ENCODE assay signal across 23 cellular contexts in genomic region chr11:68367252-68367651, GRCh38. TPM values are rescaled to one million over a fixed set of nuclear protein-coding genes. Genes with fewer than 3 reads are reported as not detected.
DNase-seq lines count a peak whose midpoint lies in the region; FAIRE-seq and TF ChIP-seq lines count a peak whose summit lies in the region.
"Had no signal": no experiment of that assay in that cellular context is flagged by ENCODE, and none has a peak within 500 bp of the region (broad histone marks: within the 10 kb centered on the region; RNA-seq: fewer than 3 reads in every experiment).

No MANE protein-coding gene starts in this region.

- TF ChIP-seq EP300 in H1 (IDR thresholded peaks at IDR 0.05; ENCODE audit: borderline replicate concordance in 1 of 2, low read depth in 2 of 2, low read length in 2 of 2) = no peak

- no peaks in the 10 kb centered on the region for H3K27me3 ChIP-seq in H1 (replicated peaks in 1 of 4; ENCODE audit: control insufficient read depth in 3 of 4, extremely low read depth in 1 of 4, insufficient read depth in 3 of 4, low read length in 3 of 4)
- H3K27me3 ChIP-seq: Peyer's patch had no signal

- H2AFZ ChIP-seq in H1 (ENCODE audit: low read length) = no peak overlapping the region

- H3K36me3 Mint-ChIP-seq in osteocyte (ENCODE audit: unreplicated experiment) = peaks cover 49% of the 10 kb centered on the region
- H3K36me3 Mint-ChIP-seq: CD8-positive, alpha-beta memory T cell had no signal

- H3K23ac ChIP-seq in H1 (ENCODE audit: insufficient read length) = no peak overlapping the region

- no peak overlapping the region for H2BK20ac ChIP-seq in H1 (ENCODE audit: low read length)

- H3K56ac ChIP-seq in H1 (replicated peaks; ENCODE audit: insufficient read length, low read depth, low read length) = no peak overlapping the region

- H3K4me1 ChIP-seq in H1 (replicated peaks in 1 of 4; ENCODE audit: control insufficient read depth in 3 of 4, insufficient read depth in 4 of 4, low read length in 3 of 4) = no peaks in the 10 kb centered on the region

- no peaks in the 10 kb centered on the region for H4K20me1 ChIP-seq in H1 (replicated peaks in 1 of 2; ENCODE audit: control insufficient read depth in 1 of 2, insufficient read depth in 2 of 2, low read length in 2 of 2)

- no peak overlapping the region for H4K5ac ChIP-seq in H1 (ENCODE audit: insufficient read length, low read depth, low read length)

- in situ Hi-C loops in GM13977 (cut with MboI; ENCODE audit: low pct_unique_long_range_greater_than_20kb, low sequenced_read_pairs, unreplicated experiment) = no loop called here

- peak overlapping the region; percentile 50 for H3K27ac Mint-ChIP-seq in osteocyte (ENCODE audit: unreplicated experiment)
- H3K27ac Mint-ChIP-seq: CD8-positive, alpha-beta memory T cell had no signal

- CTCF ChIA-PET in H1 (lab: Charles Lee; ENCODE audit: partially characterized antibody) = interaction anchor here (1.0 kb wide), 1 partner anchor 36 kb away, joined by 3 read pairs; no protein-coding TSS in a partner anchor

- no peak overlapping the region for H3K4me3 Mint-ChIP-seq in osteocyte (ENCODE audit: unreplicated experiment)
- H3K4me3 Mint-ChIP-seq: CD8-positive, alpha-beta memory T cell had no signal

- no peak overlapping the region for H3K18ac ChIP-seq in H1 (ENCODE audit: extremely low read depth, low read length)

- no peak overlapping the region for H3K4me3 ChIP-seq in H1 (ENCODE audit: extremely low read depth in 1 of 4, insufficient read depth in 2 of 4, low read depth in 3 of 4, low read length in 4 of 4)
- H3K4me3 ChIP-seq: K562, Peyer's patch had no signal

- peak; percentile 38 for DNase-seq in NCI-H510A treated with DMSO at 0.1 percent for 48 hours (lab: John Stamatoyannopoulos, UW)
- DNase-seq in NCI-H510A (lab: John Stamatoyannopoulos, UW) = no peak
- DNase-seq in DMS53 (lab: John Stamatoyannopoulos, UW) = peak; percentile 68
- no peak for DNase-seq in H1 (ENCODE audit: low read depth in 1 of 2, low spot score in 2 of 2)
- no peak for DNase-seq in osteocyte (ENCODE audit: extremely low spot score, unreplicated experiment)
- DNase-seq in GM19239 (ENCODE audit: insufficient read length, low spot score) = no peak
- DNase-seq in GM13977 (ENCODE audit: low spot score) = no peak
- DNase-seq in NCI-H2196 treated with DMSO at 0.1 percent for 48 hours (lab: John Stamatoyannopoulos, UW; ENCODE audit: unreplicated experiment) = no peak
- DNase-seq: ACHN; AML-193; CD8-positive, alpha-beta memory T cell; EL; MM.1S; NCI-H1048; NCI-H1417 treated with DMSO at 0.1 percent for 48 hours; NCI-H187; NCI-H2107; NCI-H82; Peyer's patch had no signal

- H3K9me3 Mint-ChIP-seq in osteocyte (ENCODE audit: unreplicated experiment) = no peaks in the 10 kb centered on the region
- H3K9me3 Mint-ChIP-seq: CD8-positive, alpha-beta memory T cell had no signal

- H3K23me2 ChIP-seq in H1 (ENCODE audit: low read depth, low read length) = no peaks in the 10 kb centered on the region

- no peaks in the 10 kb centered on the region for H3K79me2 ChIP-seq in H1 (ENCODE audit: control insufficient read depth in 1 of 2, insufficient read depth in 2 of 2, low read length in 2 of 2)

- H3K4me2 ChIP-seq in H1 (ENCODE audit: insufficient read depth in 1 of 2, low read depth in 2 of 2, low read length in 2 of 2) = no peak overlapping the region

- H3K9me3 ChIP-seq in H1 (ENCODE audit: insufficient read depth in 2 of 2, low read depth in 1 of 2, low read length in 1 of 2) = no peaks in the 10 kb centered on the region; a peak in 1 of 4 replicates
- H3K9me3 ChIP-seq: Peyer's patch had no signal

- no peak overlapping the region for H3K9ac ChIP-seq in H1 (replicated peaks in 1 of 4; ENCODE audit: extremely low read depth in 1 of 4, low read depth in 3 of 4, low read length in 3 of 4)

- no peak overlapping the region for H3K14ac ChIP-seq in H1 (ENCODE audit: insufficient read length)

- no peak for TF ChIP-seq POLR2A in H1 (IDR thresholded peaks at IDR 0.05; ENCODE audit: control extremely low read depth in 1 of 2, low read depth in 2 of 2, low read length in 2 of 2)

- TF ChIP-seq CTCF in H1 (IDR thresholded peaks at IDR 0.05; ENCODE audit: control extremely low read depth in 1 of 3, insufficient read depth in 1 of 3, low read depth in 1 of 3, low read length in 3 of 3) (no peak), osteocyte (IDR thresholded peaks at IDR 0.05) (no peak), GM13977 (IDR thresholded peaks at IDR 0.05; ENCODE audit: extremely low read depth, insufficient read depth, missing control alignments) (no peak)

- no peak overlapping the region for H2BK15ac ChIP-seq in H1 (ENCODE audit: low read length)

- no peak for FAIRE-seq in H1 (lab: Jason Lieb, UNC)
- no peak for FAIRE-seq in GM19239 (lab: Jason Lieb, UNC)
- FAIRE-seq: H54, K562 had no signal

- no peak overlapping the region for H2BK12ac ChIP-seq in H1 (ENCODE audit: low read depth, low read length)

- H3K79me1 ChIP-seq in H1 (ENCODE audit: low read depth, low read length) = no peaks in the 10 kb centered on the region; the same call in none of the 2 replicates

- H4K91ac ChIP-seq in H1 (replicated peaks; ENCODE audit: insufficient read length, low read length) = no peak overlapping the region

- peaks cover 67% of the 10 kb centered on the region for H3K4me1 Mint-ChIP-seq in osteocyte (ENCODE audit: unreplicated experiment)
- H3K4me1 Mint-ChIP-seq: CD8-positive, alpha-beta memory T cell had no signal

- no peak overlapping the region for H2BK5ac ChIP-seq in H1 (ENCODE audit: low read depth, low read length)

- H2BK120ac ChIP-seq in H1 (replicated peaks; ENCODE audit: low read depth, low read length) = no peak overlapping the region

- POLR2A ChIA-PET in H1 (lab: Charles Lee; ENCODE audit: partially characterized antibody) = interaction anchor here (1.2 kb wide), 1 partner anchor 24 kb away, joined by 4 read pairs; no protein-coding TSS in a partner anchor

- WGBS in H1 (ENCODE audit: extremely low coverage in 1 of 2, insufficient coverage in 1 of 2, insufficient read length in 1 of 2, insufficient replicate concordance in 2 of 2, low coverage in 1 of 2, low lambda C conversion rate in 2 of 2, missing lambda C conversion rate in 1 of 2), 2 experiments = 94% methylated on average over 6 of the region's 6 CpGs; no CpG with 5 or more reads in 1 of the 2 experiments

- H3K36me3 ChIP-seq in H1 (ENCODE audit: control insufficient read depth in 2 of 4, insufficient read depth in 4 of 4, low read length in 3 of 4) = 0 out of 8 replicates have a peak, but pooled peaks cover 0 to 4% (median 1%) of the 10 kb centered on the region in 4 experiments

- H2AK5ac ChIP-seq in H1 (ENCODE audit: low read depth, low read length) = no peak overlapping the region

- H3K4ac ChIP-seq in H1 (replicated peaks; ENCODE audit: insufficient read length, low read depth, low read length) = no peak overlapping the region

- H4K8ac ChIP-seq in H1 (ENCODE audit: extremely low read depth, insufficient read depth, low read length) = peak overlapping the region; percentile 51; the same call in 1 of the 2 replicates

- no peaks in the 10 kb centered on the region for H3K27me3 Mint-ChIP-seq in osteocyte (ENCODE audit: unreplicated experiment)

- H3K27ac ChIP-seq in H1 (ENCODE audit: low read depth, low read length) = no peak overlapping the region
- H3K27ac ChIP-seq: 22Rv1, C4-2B, Peyer's patch had no signal

- TF ChIP-seq RAD21 in H1 (IDR thresholded peaks at IDR 0.05 in 1 of 2, conservative IDR thresholded peaks at IDR 0.05 in 1 of 2; ENCODE audit: low read depth in 2 of 2, low read length in 2 of 2) = no peak

TF ChIP-seq in H1, 55 proteins besides CTCF, POLR2A, EP300 and RAD21:
- TF ChIP-seq E2F6 (IDR thresholded peaks at IDR 0.05) = no peak

RNA-seq across cellular contexts. Expression of gene LRP5, which starts 54.9 kb away (rescaled TPM):
- total RNA-seq in H1 (2021; fragmentation: NEBNext Ultra II Directional; extraction: Animal tissue kit (Norgen Biotek cat#: 25700)) = 35.4 and 38.9 TPM in 2 replicates
- polyA plus RNA-seq in H1 (2011; rRNA removed) = 19.0 and 31.5 TPM in 2 replicates
- polyA plus RNA-seq in H1 (2011; cell fraction: cytosol; rRNA removed) = 13.8 TPM
- 38.9 TPM for polyA plus RNA-seq in H1 (2011; cell fraction: nucleus; rRNA removed)
- polyA plus RNA-seq in H1 (2012, experiment 1 of 2) = 17.8 to 35.8 TPM (median 32.9 TPM) in 4 replicates
- polyA plus RNA-seq in H1 (2012, experiment 2 of 2) = 29.9 TPM
- polyA plus RNA-seq in H1 (2013, experiment 1 of 2) = 62.7 TPM
- 63.2 TPM for polyA plus RNA-seq in H1 (2013, experiment 2 of 2)
- 22.5 and 24.7 TPM in 2 replicates for polyA minus RNA-seq in H1 (2011; rRNA and poly(A)+ RNA removed)
- polyA minus RNA-seq in H1 (2011; cell fraction: cytosol; rRNA and poly(A)+ RNA removed) = 27.4 TPM
- polyA minus RNA-seq in H1 (2011; cell fraction: nucleus; rRNA and poly(A)+ RNA removed) = 23.6 TPM
- total RNA-seq in osteocyte = 162 and 179 TPM in 2 replicates

Comparison
In these comparisons a context has a peak if more than half of its experiments do, and no peak if none do; other contexts are left out.
1. DNase-seq: peak in NCI-H510A treated with DMSO at 0.1 percent for 48 hours (single experiment) and DMS53 (single experiment); none in NCI-H510A (single experiment), H1 (0 of 2), osteocyte (single experiment), GM19239 (single experiment), GM13977 (single experiment) and NCI-H2196 treated with DMSO at 0.1 percent for 48 hours (single experiment).